In genomic region chr20:2315440-2315778, GRCh38 we compare ENCODE assay signal across 14 cellular contexts. TPM values are rescaled to one million over a fixed set of nuclear protein-coding genes. Genes with fewer than 3 reads are reported as not detected.
DNase-seq lines count a peak whose midpoint lies in the region; ATAC-seq and TF ChIP-seq lines count a peak whose summit lies in the region.
"Had no signal": no experiment of that assay in that cellular context is flagged by ENCODE, and none has a peak within 500 bp of the region (broad histone marks: within the 10 kb centered on the region; RNA-seq: fewer than 3 reads in every experiment).

No MANE protein-coding gene starts in this region.

- H3K27ac ChIP-seq in PC-9: peak overlapping the region; percentile 31; the same call in 1 of the 2 replicates
- peak overlapping the region in 3 of 4 donors; percentile 68 to 81 (median 74) for H3K27ac ChIP-seq in esophagus squamous epithelium
- H3K27ac ChIP-seq in osteoblast (ENCODE audit: low read depth, low read length): no peak overlapping the region
- H3K27ac ChIP-seq: SJCRH30 had no signal

- H3K4me3 Mint-ChIP-seq in CD14-positive monocyte: no peak overlapping the region

- H3K4me2 ChIP-seq in PC-9: peak overlapping the region; percentile 39
- no peak overlapping the region for H3K4me2 ChIP-seq in osteoblast (ENCODE audit: insufficient read depth, low read length)

- H4K20me1 ChIP-seq in PC-9 (ENCODE audit: insufficient read depth) (no peaks in the 10 kb centered on the region), osteoblast (ENCODE audit: insufficient read depth, low read length) (no peaks in the 10 kb centered on the region)

- POLR2A ChIA-PET in PC-9 (lab: Charles Lee; ENCODE audit: unreplicated experiment): interaction anchor here (0.5 to 0.6 kb wide), 3 partner anchors 207 to 376 kb away, joined by 3 to 7 read pairs (median 4); no protein-coding TSS in a partner anchor

- peaks cover 0 to 2% of the 10 kb centered on the region in 2 donors for H3K36me3 Mint-ChIP-seq in CD14-positive monocyte

- H3K9me3 ChIP-seq in PC-9 (ENCODE audit: insufficient read depth, low read depth): no peaks in the 10 kb centered on the region
- H3K9me3 ChIP-seq in esophagus squamous epithelium: no peaks in the 10 kb centered on the region
- no peaks in the 10 kb centered on the region for H3K9me3 ChIP-seq in osteoblast (ENCODE audit: low read depth, low read length)
- H3K9me3 ChIP-seq: Caco-2, SJCRH30 had no signal

- peaks cover 55% of the 10 kb centered on the region for H3K4me1 Mint-ChIP-seq in CD14-positive monocyte

- no peak for ATAC-seq in GM18867 (IDR thresholded peaks at IDR 0.05; ENCODE audit: unreplicated experiment)

- H3K4me3 ChIP-seq in PC-9: no peak overlapping the region
- H3K4me3 ChIP-seq in esophagus squamous epithelium: no peak overlapping the region
- no peak overlapping the region for H3K4me3 ChIP-seq in osteoblast (ENCODE audit: insufficient read depth, low read length)
- H3K4me3 ChIP-seq in H7 (ENCODE audit: insufficient read depth, low read depth, low read length): no peak overlapping the region
- H3K4me3 ChIP-seq: SJCRH30 had no signal

- no peaks in the 10 kb centered on the region for H3K9me2 ChIP-seq in PC-9 (ENCODE audit: insufficient read depth)

- H3K36me3 ChIP-seq in PC-9 (ENCODE audit: low read depth) (no peaks in the 10 kb centered on the region), esophagus squamous epithelium (peaks cover 0 to 5% (median 0%) of the 10 kb centered on the region in 3 donors), osteoblast (ENCODE audit: insufficient read depth, low read length) (no peaks in the 10 kb centered on the region), H7 (replicated peaks; ENCODE audit: control insufficient read depth, insufficient read depth, low read length) (no peaks in the 10 kb centered on the region)
- H3K36me3 ChIP-seq: SJCRH30 had no signal

- H3K27ac Mint-ChIP-seq in CD14-positive monocyte: peak overlapping the region; percentile 93 to 99 (median 99)

- peaks cover 31% of the 10 kb centered on the region for H3F3A ChIP-seq in PC-9 (ENCODE audit: insufficient read depth, low read depth)

- H3K4me1 ChIP-seq in PC-9 (replicated peaks; ENCODE audit: insufficient read depth) (peaks cover 34% of the 10 kb centered on the region), esophagus squamous epithelium (peaks cover 6 to 51% (median 8%) of the 10 kb centered on the region in 3 donors), osteoblast (ENCODE audit: insufficient read depth, low read length) (peaks cover 18% of the 10 kb centered on the region)
- H3K4me1 ChIP-seq: Caco-2, SJCRH30 had no signal

- TF ChIP-seq CTCF in CD14-positive monocyte (IDR thresholded peaks at IDR 0.05) (no peak), PC-9 (conservative IDR thresholded peaks at IDR 0.05) (no peak), esophagus squamous epithelium (IDR thresholded peaks at IDR 0.05) (no peak), osteoblast (IDR thresholded peaks at IDR 0.05; ENCODE audit: extremely low read depth, low read depth, low read length) (no peak)

- no peaks in the 10 kb centered on the region for H3K27me3 ChIP-seq in PC-9 (ENCODE audit: insufficient read depth, low read depth)
- no peaks in the 10 kb centered on the region for H3K27me3 ChIP-seq in esophagus squamous epithelium
- H3K27me3 ChIP-seq in osteoblast (ENCODE audit: insufficient read depth, low read length): peaks cover 19% of the 10 kb centered on the region
- no peaks in the 10 kb centered on the region for H3K27me3 ChIP-seq in H7 (ENCODE audit: control insufficient read depth, insufficient read depth, low read length)
- H3K27me3 ChIP-seq: SJCRH30 had no signal

- intact Hi-C loops in CD14-positive monocyte (cut with micrococcal nuclease): no loop called here
- intact Hi-C loops in PC-9 (cut with micrococcal nuclease; ENCODE audit: unreplicated experiment): no loop called here
- intact Hi-C loops in esophagus squamous epithelium (cut with DNase I): no loop called here

- H2AFZ ChIP-seq in PC-9 (no peak overlapping the region), osteoblast (ENCODE audit: low read length) (peak overlapping the region; percentile 9)

- no peaks in the 10 kb centered on the region for H3K79me2 ChIP-seq in PC-9 (ENCODE audit: low read depth)
- no peaks in the 10 kb centered on the region for H3K79me2 ChIP-seq in osteoblast (ENCODE audit: insufficient read depth, low read length)

- WGBS in esophagus squamous epithelium, 2 donors: 80% methylated on average over 1 of the region's 1 CpG; no CpG with 5 or more reads in 1 of the 2 donors

- H3K27me3 Mint-ChIP-seq in CD14-positive monocyte (ENCODE audit: low read depth in 3 of 3): peaks cover 0 to 2% (median 0%) of the 10 kb centered on the region in 3 donors

- no peak for TF ChIP-seq POLR2A in esophagus squamous epithelium (IDR thresholded peaks at IDR 0.05)

- H3K9me3 Mint-ChIP-seq in CD14-positive monocyte: peaks cover 0 to 9% (median 0%) of the 10 kb centered on the region in 7 donors

- CTCF ChIA-PET in PC-9 (lab: Charles Lee): no interaction called here

- DNase-seq in CD14-positive monocyte (ENCODE audit: low spot score): no peak
- DNase-seq in PC-9: no peak
- DNase-seq in esophagus squamous epithelium (lab: John Stamatoyannopoulos, UW): no peak
- no peak for DNase-seq in osteoblast (ENCODE audit: insufficient read length, low spot score, missing footprints)
- no peak for DNase-seq in H7
- DNase-seq in NCI-H2029 treated with DMSO at 0.1 percent for 48 hours (lab: John Stamatoyannopoulos, UW): no peak
- DNase-seq in middle frontal gyrus (ENCODE audit: extremely low spot score, low spot score): no peak
- DNase-seq: Karpas-422, NCI-H1930, NCI-H2171, NCI-H446 had no signal

- BruUV-seq in PC-9 (replicated peaks; lab: Mats Ljungman, UMichigan): no TSS peak

RNA-seq across cellular contexts. Expression of gene TGM3, which starts 19.6 kb away (rescaled TPM):
- not detected for polyA plus RNA-seq in CD14-positive monocyte
- total RNA-seq in PC-9 (2021) (not detected in 2 replicates), esophagus squamous epithelium (1,000 to 10,000 TPM in 3 of 4 donors, 100 to 1,000 TPM in 1; 626 to 2,995 (median 1,370) TPM), osteoblast (not detected in 2 replicates)
- 0.90 TPM in 1 of 2 replicates, not detected in the other for total RNA-seq in H7 (2014; rRNA removed; shearing (Covaris generic))
- total RNA-seq: SJCRH30 had no signal

Comparison
In these comparisons a context has a peak if more than half of its experiments do, and no peak if none do; other contexts are left out.
1. RNA of gene TGM3, which starts 19.6 kb away (total RNA-seq): 626 to 2,995 TPM in esophagus squamous epithelium; 0.90 TPM in H7, not detected in PC-9 and not detected in osteoblast; every median in the first group is over 100 times any median in the second.